In genomic region chr10:131492211-131492610, GRCh38 we compare ENCODE assay signal across 29 cellular contexts.
DNase-seq lines count a peak whose midpoint lies in the region; ATAC-seq, FAIRE-seq and TF ChIP-seq lines count a peak whose summit lies in the region.
"Had no signal": no experiment of that assay in that cellular context is flagged by ENCODE, and none has a peak within 500 bp of the region (broad histone marks: within the 10 kb centered on the region; RNA-seq: fewer than 3 reads in every experiment).

No MANE protein-coding gene starts in this region.

- no peak overlapping the region for H2AK5ac ChIP-seq in H9 (ENCODE audit: insufficient read length, low read length)

- no peak overlapping the region for H3K56ac ChIP-seq in H9 (ENCODE audit: insufficient read length, low read depth, low read length)

- no peaks in the 10 kb centered on the region for H3K79me2 ChIP-seq in H9 (ENCODE audit: insufficient read depth, low read length)

- no peak overlapping the region for H3K9ac ChIP-seq in H9 (ENCODE audit: extremely low read depth, insufficient read length, low read length)
- H3K9ac ChIP-seq: BLaER1 had no signal

- no peak overlapping the region for H3K27ac Mint-ChIP-seq in H9
- H3K27ac Mint-ChIP-seq: CD14-positive monocyte; CD4-positive, alpha-beta memory T cell; CD4-positive, CD25-positive, alpha-beta regulatory T cell; CD8-positive, alpha-beta memory T cell had no signal

- no peaks in the 10 kb centered on the region for H3K23me2 ChIP-seq in H9 (ENCODE audit: insufficient read length, low read depth, low read length, poor library complexity, severe bottlenecking)

- intact Hi-C loops in esophagus muscularis mucosa (cut with DNase I): no loop called here

- H3K36me3 ChIP-seq in bronchial epithelial cell (ENCODE audit: control insufficient read depth, insufficient read depth, low read length): no peaks in the 10 kb centered on the region
- H3K36me3 ChIP-seq in esophagus muscularis mucosa: no peaks in the 10 kb centered on the region
- H3K36me3 ChIP-seq: BE2C, BLaER1 had no signal

- H3K27me3 ChIP-seq in bronchial epithelial cell (ENCODE audit: control insufficient read depth, insufficient read depth, low read length) (no peaks in the 10 kb centered on the region), esophagus muscularis mucosa (peaks cover 0 to 4% (median 0%) of the 10 kb centered on the region in 4 donors), H9 (ENCODE audit: insufficient read depth, low read length) (no peaks in the 10 kb centered on the region)
- H3K27me3 ChIP-seq: BE2C, BLaER1 had no signal

- no peaks in the 10 kb centered on the region; the same call in 1 of the 2 replicates for H3K27me3 Mint-ChIP-seq in H9 (ENCODE audit: low read depth)
- H3K27me3 Mint-ChIP-seq: CD4-positive, CD25-positive, alpha-beta regulatory T cell had no signal

- no peak for ATAC-seq in HG03025 (IDR thresholded peaks at IDR 0.05; ENCODE audit: low FRiP score, unreplicated experiment)

- TF ChIP-seq CTCF in bronchial epithelial cell (IDR thresholded peaks at IDR 0.05; ENCODE audit: insufficient read depth, low read length, severe bottlenecking): no peak
- no peak for TF ChIP-seq CTCF in esophagus muscularis mucosa (IDR thresholded peaks at IDR 0.05)
- no peak for TF ChIP-seq CTCF in H9 (conservative IDR thresholded peaks at IDR 0.05)

- H2BK12ac ChIP-seq in H9 (ENCODE audit: insufficient read length, low read depth, low read length): no peak overlapping the region

- no peak overlapping the region for H3K4ac ChIP-seq in H9 (ENCODE audit: low read depth, low read length)

- no peak overlapping the region for H3K18ac ChIP-seq in H9 (ENCODE audit: insufficient read length, low read depth, low read length)

- H3K9me3 ChIP-seq in esophagus muscularis mucosa (no peaks in the 10 kb centered on the region), H9 (ENCODE audit: control insufficient read depth, low read depth, low read length) (no peaks in the 10 kb centered on the region)
- H3K9me3 ChIP-seq: BE2C had no signal

- H3K23ac ChIP-seq in H9 (ENCODE audit: insufficient read length, low read depth, low read length): no peak overlapping the region

- H4K8ac ChIP-seq in H9 (replicated peaks; ENCODE audit: insufficient read length, low read depth, low read length): no peak overlapping the region

- H2BK20ac ChIP-seq in H9 (ENCODE audit: low read depth, low read length, poor library complexity, severe bottlenecking): no peak overlapping the region

- no peak overlapping the region for H3K27ac ChIP-seq in esophagus muscularis mucosa (replicated peaks in 1 of 4)
- H3K27ac ChIP-seq in H9 (ENCODE audit: insufficient read length, low read depth, low read length): no peak overlapping the region
- H3K27ac ChIP-seq: BLaER1 had no signal

- no peak overlapping the region for H3T11ph ChIP-seq in H9 (ENCODE audit: low read length)

- peaks cover 0 to 2% of the 10 kb centered on the region in 2 experiments; a peak in 2 of 5 replicates for H3K9me3 Mint-ChIP-seq in H9

- H4K5ac ChIP-seq in H9 (ENCODE audit: insufficient read length, low read depth, low read length): no peak overlapping the region

- no peaks in the 10 kb centered on the region; a peak in 2 of 7 replicates for H3K36me3 Mint-ChIP-seq in H9 (ENCODE audit: insufficient read depth in 1 of 3, low read depth in 3 of 3)
- H3K36me3 Mint-ChIP-seq: CD14-positive monocyte; CD4-positive, alpha-beta memory T cell; CD4-positive, CD25-positive, alpha-beta regulatory T cell had no signal

- no peaks in the 10 kb centered on the region for H3K4me1 Mint-ChIP-seq in H9
- H3K4me1 Mint-ChIP-seq: CD14-positive monocyte; CD4-positive, alpha-beta memory T cell; CD4-positive, CD25-positive, alpha-beta regulatory T cell; CD8-positive, alpha-beta memory T cell had no signal

- H4K20me1 ChIP-seq in H9 (ENCODE audit: control insufficient read depth, insufficient read depth, insufficient read length): no peaks in the 10 kb centered on the region
- H4K20me1 ChIP-seq: BLaER1 had no signal

- DNase-seq in HTR-8/SVneo (ENCODE audit: insufficient read length, low spot score) (no peak), bronchial epithelial cell (ENCODE audit: low read depth) (no peak), esophagus muscularis mucosa (ENCODE audit: extremely low spot score) (peak; percentile 81), urothelium cell line (ENCODE audit: low spot score) (no peak), islet precursor cell (no peak), H9 (no peak), activated gamma-delta T cell (lab: John Stamatoyannopoulos, UW) (no peak)
- DNase-seq: 8988T; ACHN; BE2C; C1 segment of cervical spinal cord; CD4-positive, alpha-beta memory T cell; CD4-positive, CD25-positive, alpha-beta regulatory T cell; CD8-positive, alpha-beta memory T cell; COR-L47; DMS 273 treated with DMSO at 0.1 percent for 48 hours; DMS153; DMS53; DMS79; DND-41; EL; GF-D8 had no signal

- FAIRE-seq in HTR-8/SVneo (lab: Jason Lieb, UNC): peak; percentile 94
- FAIRE-seq in bronchial epithelial cell (lab: Jason Lieb, UNC): peak; percentile 77
- FAIRE-seq in urothelium cell line (lab: Jason Lieb, UNC): peak; percentile 35
- FAIRE-seq: A204.1, G401.6, GM12892, GM18507 had no signal

- no peak overlapping the region for H4K91ac ChIP-seq in H9 (ENCODE audit: insufficient read length, low read depth, low read length)

- H2BK15ac ChIP-seq in H9 (ENCODE audit: low read depth, low read length): no peak overlapping the region

- H2BK120ac ChIP-seq in H9 (ENCODE audit: low read depth, low read length, poor library complexity, severe bottlenecking): no peak overlapping the region

- no peak overlapping the region for H2AFZ ChIP-seq in H9 (ENCODE audit: low read length)

- TF ChIP-seq POLR2A in esophagus muscularis mucosa (IDR thresholded peaks at IDR 0.05; ENCODE audit: low read depth): no peak

- H3K4me1 ChIP-seq in esophagus muscularis mucosa (no peaks in the 10 kb centered on the region), H9 (ENCODE audit: insufficient read depth, low read length) (no peaks in the 10 kb centered on the region)
- H3K4me1 ChIP-seq: BE2C had no signal

- H2BK5ac ChIP-seq in H9 (ENCODE audit: insufficient read length, low read length): no peak overlapping the region

- H3K14ac ChIP-seq in H9 (ENCODE audit: insufficient read depth, low read length): no peak overlapping the region

- no peak overlapping the region for H3K4me2 ChIP-seq in H9 (ENCODE audit: insufficient read depth, insufficient read length, low read length)
- H3K4me2 ChIP-seq: BLaER1 had no signal

- no peak overlapping the region for H3K4me3 ChIP-seq in bronchial epithelial cell (ENCODE audit: low read depth, low read length)
- no peak overlapping the region for H3K4me3 ChIP-seq in esophagus muscularis mucosa
- H3K4me3 ChIP-seq: BLaER1 had no signal

- TF ChIP-seq EP300 in esophagus muscularis mucosa (IDR thresholded peaks at IDR 0.05): no peak

- WGBS in esophagus muscularis mucosa: 54% methylated on average over 3 of the region's 3 CpGs
- no CpG with 5 or more reads among the region's 3 CpGs for WGBS in H9 (ENCODE audit: extremely low coverage, insufficient read length, low lambda C conversion rate)

- H3K4me3 Mint-ChIP-seq in H9: no peak overlapping the region
- H3K4me3 Mint-ChIP-seq: CD14-positive monocyte; CD4-positive, alpha-beta memory T cell; CD4-positive, CD25-positive, alpha-beta regulatory T cell; CD8-positive, alpha-beta memory T cell had no signal

- H3K79me1 ChIP-seq in H9 (ENCODE audit: insufficient read depth, low read depth, low read length, poor library complexity, severe bottlenecking): no peaks in the 10 kb centered on the region
